Comparison of ENCODE assay signal across 8 cellular contexts in the genomic region with DNA sequence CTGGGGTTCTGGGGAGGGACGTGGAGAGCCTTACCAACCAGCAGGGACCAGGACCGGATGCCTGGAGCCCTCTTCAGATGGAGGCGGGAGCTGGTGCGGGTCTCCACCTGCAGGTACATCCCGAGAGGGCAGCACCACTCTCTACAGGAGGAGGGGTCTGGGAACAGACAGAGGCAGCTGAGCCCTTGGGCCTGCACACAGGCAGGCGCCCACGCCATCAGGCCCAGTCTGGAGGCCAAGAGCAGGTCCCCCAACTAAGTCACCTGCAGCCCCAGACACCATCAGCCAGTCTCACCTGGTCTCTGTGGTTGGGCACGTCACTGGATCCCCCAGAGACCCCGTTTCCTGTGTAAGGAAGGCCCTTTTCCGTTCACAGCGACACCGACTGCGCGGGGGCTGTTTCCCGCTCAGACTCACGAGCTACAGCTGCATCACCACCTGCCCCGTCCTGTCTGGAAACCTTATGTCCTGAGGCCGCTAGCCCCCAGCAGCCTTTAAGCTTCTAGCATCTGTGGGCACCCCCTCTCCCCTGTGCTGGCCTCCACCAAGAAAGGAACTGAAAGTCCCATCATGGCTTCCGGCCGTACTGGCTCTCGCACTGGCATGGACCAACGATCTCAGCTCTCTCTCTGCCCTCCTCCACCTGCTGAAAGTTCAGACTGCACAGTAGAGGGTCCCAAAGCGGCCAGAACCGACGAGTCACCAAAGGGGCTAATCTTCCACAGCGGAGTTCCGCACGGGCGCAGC. TPM values are rescaled to one million over a fixed set of nuclear protein-coding genes. Genes with fewer than 3 reads are reported as not detected.
DNase-seq lines count a peak whose midpoint lies in the region; ATAC-seq and TF ChIP-seq lines count a peak whose summit lies in the region.

No MANE protein-coding gene starts in this region.

- no peaks in the 10 kb centered on the region for H3K9me2 ChIP-seq in DOHH2 (replicated peaks; ENCODE audit: control insufficient read depth, low read length)

- no peaks in the 10 kb centered on the region; the same call in 1 of the 2 replicates for H4K20me1 ChIP-seq in DOHH2 (ENCODE audit: control insufficient read depth, insufficient read depth, low read depth, low read length)

- peak overlapping the region; percentile 99 for H3K27ac ChIP-seq in DOHH2 (ENCODE audit: low read depth, low read length)
- H3K27ac ChIP-seq in spleen = peak overlapping the region; percentile 78 to 100 (median 98)

- H3K9me3 ChIP-seq in DOHH2 (ENCODE audit: control insufficient read depth, insufficient read depth, low read length) (no peaks in the 10 kb centered on the region), spleen (no peaks in the 10 kb centered on the region)

- H3K4me3 ChIP-seq in DOHH2 (ENCODE audit: low read length) = peak overlapping the region; percentile 96
- H3K4me3 ChIP-seq in fibroblast of villous mesenchyme (ENCODE audit: low read depth, low read length) = peak overlapping the region; percentile 88
- peak overlapping the region; percentile 65 to 99 (median 96) for H3K4me3 ChIP-seq in spleen

- TF ChIP-seq CTCF in DOHH2 (IDR thresholded peaks at IDR 0.05; ENCODE audit: low read depth, low read length, poor library complexity, severe bottlenecking) (peak; percentile 20), fibroblast of villous mesenchyme (IDR thresholded peaks at IDR 0.05; ENCODE audit: insufficient read depth, low read depth, low read length) (no peak), spleen (IDR thresholded peaks at IDR 0.05 in 8 of 11, conservative IDR thresholded peaks at IDR 0.05 in 3 of 11) (peak in 1 of 11 experiments; percentile 13)

- H3F3A ChIP-seq in DOHH2 (ENCODE audit: control insufficient read depth, insufficient read depth) = peaks cover 16% of the 10 kb centered on the region

- intact Hi-C loops in spleen (cut with DNase I; ENCODE audit: low total_unique reads) = no loop called here

- TF ChIP-seq POLR2A in spleen (IDR thresholded peaks at IDR 0.05) = peak in 2 of 3 donors; percentile 58 to 67

- ATAC-seq in GM21737 (IDR thresholded peaks at IDR 0.05; ENCODE audit: unreplicated experiment) = peak; percentile 51
- ATAC-seq in GM18870 (IDR thresholded peaks at IDR 0.05; ENCODE audit: unreplicated experiment) = no peak

- H3K79me2 ChIP-seq in DOHH2 (ENCODE audit: control insufficient read depth, low read length) = peaks cover 40% of the 10 kb centered on the region

- H3K4me2 ChIP-seq in DOHH2 (ENCODE audit: low read length) = peak overlapping the region; percentile 99

- no peaks in the 10 kb centered on the region for H3K27me3 ChIP-seq in DOHH2 (ENCODE audit: control insufficient read depth, low read length)
- no peaks in the 10 kb centered on the region for H3K27me3 ChIP-seq in spleen (replicated peaks in 1 of 7)

- 12 to 22% (median 17%) methylated on average over 25 to 29 of the region's 29 CpGs for WGBS in spleen, 5 donors

- peak; percentile 98 for DNase-seq in NAMALWA (ENCODE audit: low spot score)
- DNase-seq in activated T-cell treated with anti-CD3 and anti-CD28 coated beads for 48 hours (ENCODE audit: low read depth) = peak; percentile 50
- no peak for DNase-seq in fibroblast of villous mesenchyme (ENCODE audit: low read depth)
- peak; percentile 96 for DNase-seq in spleen
- DNase-seq in NCI-H1105 (lab: John Stamatoyannopoulos, UW) = no peak

- H3K36me3 ChIP-seq in DOHH2 (ENCODE audit: control insufficient read depth, low read length) (peaks cover 50% of the 10 kb centered on the region), spleen (peaks cover 0 to 38% (median 31%) of the 10 kb centered on the region in 6 donors)

- H3K4me1 ChIP-seq in DOHH2 (ENCODE audit: control insufficient read depth, low read length) (peaks cover 27% of the 10 kb centered on the region), spleen (peaks cover 29 to 73% (median 57%) of the 10 kb centered on the region in 6 donors)

RNA-seq across cellular contexts. Expression of a gene that starts 1.2 kb away (rescaled TPM):
- total RNA-seq in fibroblast of villous mesenchyme = 46.2 and 59.6 TPM in 2 replicates
- total RNA-seq in spleen = 100 to 1,000 TPM; 225 to 333 (median 288) TPM
- 100 to 1,000 TPM; 105 to 192 (median 132) TPM for polyA plus RNA-seq in spleen

RNA-seq across cellular contexts. Expression of a gene that starts 9.2 kb away (rescaled TPM):
- 21.6 and 30.3 TPM in 2 replicates for total RNA-seq in fibroblast of villous mesenchyme
- total RNA-seq in spleen = 100 to 1,000 TPM in 3 of 7 donors, 10 to 100 TPM in 4; 59.5 to 127 (median 93.0) TPM
- 100 to 1,000 TPM in 2 of 3 donors, 10 to 100 TPM in 1; 75.7 to 117 (median 116) TPM for polyA plus RNA-seq in spleen

RNA-seq across cellular contexts. Expression of a gene that starts 30.9 kb away (rescaled TPM):
- total RNA-seq in fibroblast of villous mesenchyme (20.7 and 28.0 TPM in 2 replicates), spleen (10 to 100 TPM; 21.3 to 28.1 (median 23.1) TPM)
- polyA plus RNA-seq in spleen = 10 to 100 TPM; 10.3 to 17.9 (median 12.9) TPM

RNA-seq across cellular contexts. Expression of a gene that starts 31.2 kb away (rescaled TPM):
- 11.0 and 12.5 TPM in 2 replicates for total RNA-seq in fibroblast of villous mesenchyme
- total RNA-seq in spleen = 10 to 100 TPM; 62.3 to 88.0 (median 73.5) TPM
- polyA plus RNA-seq in spleen = 100 to 1,000 TPM in 2 of 3 donors, 10 to 100 TPM in 1; 86.3 to 272 (median 257) TPM

Comparison
In these comparisons a context has a peak if more than half of its experiments do, and no peak if none do; other contexts are left out.
1. DNase-seq: peak in NAMALWA (single experiment), activated T-cell treated with anti-CD3 and anti-CD28 coated beads for 48 hours (single experiment) and spleen (single experiment); none in fibroblast of villous mesenchyme (single experiment) and NCI-H1105 (single experiment).
2. Peak in every context shown above with its lines, with median percentiles within 50 percentile points of each other: H3K4me3 ChIP-seq.